In the genomic region with DNA sequence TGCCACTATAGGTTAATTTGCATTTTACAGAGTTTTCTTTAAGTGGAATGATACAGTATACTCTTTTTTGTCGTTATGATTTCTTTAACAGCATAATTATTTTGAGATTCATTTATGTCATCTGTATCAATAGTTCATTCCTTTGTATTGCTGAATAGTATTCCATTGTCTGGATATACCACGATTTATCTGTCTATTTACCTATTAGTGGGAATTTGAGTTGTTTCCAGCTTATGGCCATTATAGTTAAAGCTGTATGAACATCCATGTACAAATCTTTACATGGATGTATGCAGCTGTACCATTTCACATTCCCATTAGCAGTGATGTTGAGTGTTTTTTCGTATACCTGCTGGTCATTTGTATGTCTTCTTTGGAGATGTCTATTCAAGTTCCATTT, we compare ENCODE assay signal across 23 cellular contexts.
"Had no signal": no experiment of that assay in that cellular context is flagged by ENCODE, and none has a peak within 500 bp of the region (broad histone marks: within the 10 kb centered on the region; RNA-seq: fewer than 3 reads in every experiment).

No MANE protein-coding gene starts in this region.

- H3K9me3 ChIP-seq: colonic mucosa, esophagus squamous epithelium, gastrocnemius medialis, lower lobe of right lung, mucosa of descending colon had no signal

- H3K27me3 ChIP-seq: colonic mucosa, esophagus squamous epithelium, gastrocnemius medialis, heart right ventricle, left lung had no signal

- H3K4me1 ChIP-seq: colonic mucosa, esophagus squamous epithelium, gastrocnemius medialis, heart right ventricle, left lung, lower lobe of right lung had no signal

- ATAC-seq: effector memory CD8-positive, alpha-beta T cell; esophagus mucosa; gastrocnemius medialis; heart right ventricle; left cardiac atrium; left lung; left ventricle myocardium superior; lower lobe of right lung; mucosa of descending colon had no signal

- H3K36me3 ChIP-seq: colonic mucosa, esophagus squamous epithelium, gastrocnemius medialis, heart right ventricle, left lung, lower lobe of right lung had no signal

- H3K4me3 ChIP-seq: colonic mucosa, esophagus squamous epithelium, gastrocnemius medialis, heart right ventricle, left lung, lower lobe of right lung, mucosa of descending colon had no signal

- H3K27ac ChIP-seq: colonic mucosa, epithelial cell of prostate, esophagus squamous epithelium, gastrocnemius medialis, heart right ventricle, left lung, lower lobe of right lung had no signal

- DNase-seq: colonic mucosa; cortex of kidney; effector CD8-positive, alpha-beta T cell; effector memory CD8-positive, alpha-beta T cell; endodermal cell; erythroblast; esophagus squamous epithelium; foreskin fibroblast; foreskin melanocyte; gastrocnemius medialis; glutamatergic neuron; head of caudate nucleus; heart right ventricle; hippocampal formation; left cardiac atrium; left lung; left ventricle myocardium superior; lower lobe of right lung; mesenchymal stem cell; mucosa of descending colon; naive B cell had no signal
